Comparison of ENCODE assay signal across 8 cellular contexts in genomic region chr3:126476166-126476975, GRCh38. TPM values are rescaled to one million over a fixed set of nuclear protein-coding genes. Genes with fewer than 3 reads are reported as not detected.
DNase-seq lines count a peak whose midpoint lies in the region; ATAC-seq and TF ChIP-seq lines count a peak whose summit lies in the region.

No MANE protein-coding gene starts in this region.

- peaks cover 26% of the 10 kb centered on the region for H3K36me3 Mint-ChIP-seq in activated T-helper 2 cell treated with anti-CD3 and anti-CD28 coated beads, Interferon-gamma antibody, Interleukin-2, Interleukin-4, amounts not matched to agents 10 μg/mL and 5 μg/mL and 100 μg/mL, durations not matched to agents 14 hours and 24 hours and 36 hours (ENCODE audit: low read depth)
- H3K36me3 Mint-ChIP-seq in glutamatergic neuron (ENCODE audit: unreplicated experiment) = no peaks in the 10 kb centered on the region
- peaks cover 6% of the 10 kb centered on the region for H3K36me3 Mint-ChIP-seq in osteocyte (ENCODE audit: unreplicated experiment)

- peak; percentile 27 for ATAC-seq in HG02943 (IDR thresholded peaks at IDR 0.05; ENCODE audit: low read depth, unreplicated experiment)

- no peaks in the 10 kb centered on the region for H3K9me3 Mint-ChIP-seq in activated T-helper 2 cell treated with anti-CD3 and anti-CD28 coated beads, Interferon-gamma antibody, Interleukin-2, Interleukin-4, amounts not matched to agents 10 μg/mL and 5 μg/mL and 100 μg/mL, durations not matched to agents 14 hours and 24 hours and 36 hours
- H3K9me3 Mint-ChIP-seq in glutamatergic neuron (ENCODE audit: unreplicated experiment) (peaks cover 5% of the 10 kb centered on the region), osteocyte (ENCODE audit: unreplicated experiment) (no peaks in the 10 kb centered on the region)

- peak overlapping the region; percentile 71 for H3K4me3 Mint-ChIP-seq in activated T-helper 2 cell treated with anti-CD3 and anti-CD28 coated beads, Interferon-gamma antibody, Interleukin-2, Interleukin-4, amounts not matched to agents 10 μg/mL and 5 μg/mL and 100 μg/mL, durations not matched to agents 14 hours and 24 hours and 36 hours (ENCODE audit: low read depth)
- H3K4me3 Mint-ChIP-seq in glutamatergic neuron (ENCODE audit: unreplicated experiment) (peak overlapping the region; percentile 89), osteocyte (ENCODE audit: unreplicated experiment) (peak overlapping the region; percentile 75)

- peak overlapping the region; percentile 47 for H3K27ac Mint-ChIP-seq in activated T-helper 2 cell treated with anti-CD3 and anti-CD28 coated beads, Interferon-gamma antibody, Interleukin-2, Interleukin-4, amounts not matched to agents 10 μg/mL and 5 μg/mL and 100 μg/mL, durations not matched to agents 14 hours and 24 hours and 36 hours
- H3K27ac Mint-ChIP-seq in glutamatergic neuron (ENCODE audit: unreplicated experiment) = peak overlapping the region; percentile 88
- peak overlapping the region; percentile 67 for H3K27ac Mint-ChIP-seq in osteocyte (ENCODE audit: unreplicated experiment)

- peaks cover 24% of the 10 kb centered on the region for H3K4me1 Mint-ChIP-seq in activated T-helper 2 cell treated with anti-CD3 and anti-CD28 coated beads, Interferon-gamma antibody, Interleukin-2, Interleukin-4, amounts not matched to agents 10 μg/mL and 5 μg/mL and 100 μg/mL, durations not matched to agents 14 hours and 24 hours and 36 hours (ENCODE audit: low read depth)
- H3K4me1 Mint-ChIP-seq in glutamatergic neuron (ENCODE audit: low read depth, unreplicated experiment) (peaks cover 24% of the 10 kb centered on the region), osteocyte (ENCODE audit: unreplicated experiment) (peaks cover 37% of the 10 kb centered on the region)

- intact Hi-C loops in activated T-helper 2 cell treated with anti-CD3 and anti-CD28 coated beads, Interferon-gamma antibody, Interleukin-2, Interleukin-4, amounts not matched to agents 10 μg/mL and 5 μg/mL and 100 μg/mL, durations not matched to agents 14 hours and 24 hours and 36 hours (cut with micrococcal nuclease) = loop anchor here (5.0 to 10.0 kb wide), 2 partner anchors 122 to 506 kb away; partner anchors contain the start of genes KLF15 and PLXNA1

- peak; percentile 24 for DNase-seq in stimulated activated CD8-positive, alpha-beta memory T cell treated with anti-CD3 and anti-CD28 coated beads, Interleukin-15, amount 100 ng/mL, for 1 hour (ENCODE audit: low read depth)
- no peak for DNase-seq in stimulated activated CD8-positive, alpha-beta memory T cell treated with anti-CD3 and anti-CD28 coated beads, Interleukin-4, amount 100 ng/mL, for 48 hours
- peak; percentile 81 for DNase-seq in NCI-H2171 (lab: John Stamatoyannopoulos, UW)
- DNase-seq in activated T-helper 2 cell treated with anti-CD3 and anti-CD28 coated beads, Interferon-gamma antibody, Interleukin-2, Interleukin-4, amounts not matched to agents 10 μg/mL and 5 μg/mL and 100 μg/mL, durations not matched to agents 14 hours and 24 hours and 36 hours (ENCODE audit: low spot score) = no peak
- DNase-seq in glutamatergic neuron = no peak
- no peak for DNase-seq in osteocyte (ENCODE audit: extremely low spot score, unreplicated experiment)
- no peak for DNase-seq in stimulated activated CD4-positive, alpha-beta T cell treated with anti-CD3 and anti-CD28 coated beads, Interleukin-4, amount 100 ng/mL, for 4 hours

- TF ChIP-seq CTCF in glutamatergic neuron (IDR thresholded peaks at IDR 0.05; ENCODE audit: partially characterized antibody, unreplicated experiment) (no peak), osteocyte (IDR thresholded peaks at IDR 0.05) (no peak)

- no peaks in the 10 kb centered on the region for H3K27me3 Mint-ChIP-seq in activated T-helper 2 cell treated with anti-CD3 and anti-CD28 coated beads, Interferon-gamma antibody, Interleukin-2, Interleukin-4, amounts not matched to agents 10 μg/mL and 5 μg/mL and 100 μg/mL, durations not matched to agents 14 hours and 24 hours and 36 hours (ENCODE audit: low read depth)
- H3K27me3 Mint-ChIP-seq in glutamatergic neuron (ENCODE audit: unreplicated experiment) = peaks cover 13% of the 10 kb centered on the region
- no peaks in the 10 kb centered on the region for H3K27me3 Mint-ChIP-seq in osteocyte (ENCODE audit: unreplicated experiment)

RNA-seq across cellular contexts. Expression of gene ZXDC, which starts 0.7 kb away (rescaled TPM):
- total RNA-seq in activated T-helper 2 cell treated with anti-CD3 and anti-CD28 coated beads, Interferon-gamma antibody, Interleukin-2, Interleukin-4, amounts not matched to agents 10 μg/mL and 5 μg/mL and 100 μg/mL, durations not matched to agents 14 hours and 24 hours and 36 hours = 26.1 and 27.0 TPM in 2 replicates
- total RNA-seq in glutamatergic neuron (ENCODE audit: unreplicated experiment) = 39.5 TPM
- total RNA-seq in osteocyte = 30.7 and 31.8 TPM in 2 replicates

RNA-seq across cellular contexts. Expression of gene UROC1, which starts 41.2 kb away (rescaled TPM):
- total RNA-seq in activated T-helper 2 cell treated with anti-CD3 and anti-CD28 coated beads, Interferon-gamma antibody, Interleukin-2, Interleukin-4, amounts not matched to agents 10 μg/mL and 5 μg/mL and 100 μg/mL, durations not matched to agents 14 hours and 24 hours and 36 hours = not detected in 2 replicates
- total RNA-seq in glutamatergic neuron (ENCODE audit: unreplicated experiment) = not detected
- total RNA-seq in osteocyte = not detected in 2 replicates

RNA-seq across cellular contexts. Expression of gene CHST13, which starts 47.6 kb away (rescaled TPM):
- total RNA-seq in activated T-helper 2 cell treated with anti-CD3 and anti-CD28 coated beads, Interferon-gamma antibody, Interleukin-2, Interleukin-4, amounts not matched to agents 10 μg/mL and 5 μg/mL and 100 μg/mL, durations not matched to agents 14 hours and 24 hours and 36 hours = 0.09 TPM in 1 of 2 replicates, not detected in the other
- total RNA-seq in glutamatergic neuron (ENCODE audit: unreplicated experiment) = not detected
- not detected in 2 replicates for total RNA-seq in osteocyte

Comparison
In these comparisons a context has a peak if more than half of its experiments do, and no peak if none do; other contexts are left out.
1. DNase-seq: peak in stimulated activated CD8-positive, alpha-beta memory T cell treated with anti-CD3 and anti-CD28 coated beads, Interleukin-15, amount 100 ng/mL, for 1 hour (single experiment) and NCI-H2171 (single experiment); none in stimulated activated CD8-positive, alpha-beta memory T cell treated with anti-CD3 and anti-CD28 coated beads, Interleukin-4, amount 100 ng/mL, for 48 hours (single experiment), activated T-helper 2 cell treated with anti-CD3 and anti-CD28 coated beads, Interferon-gamma antibody, Interleukin-2, Interleukin-4, amounts not matched to agents 10 μg/mL and 5 μg/mL and 100 μg/mL, durations not matched to agents 14 hours and 24 hours and 36 hours (single experiment), glutamatergic neuron (single experiment), osteocyte (single experiment) and stimulated activated CD4-positive, alpha-beta T cell treated with anti-CD3 and anti-CD28 coated beads, Interleukin-4, amount 100 ng/mL, for 4 hours (0 of 2).
2. Peak in every context shown above with its lines, with median percentiles within 50 percentile points of each other: H3K27ac Mint-ChIP-seq and H3K4me3 Mint-ChIP-seq.